ENCODE assay signal across 8 cellular contexts in genomic region chr6:87701676-87702588, GRCh38. TPM values are rescaled to one million over a fixed set of nuclear protein-coding genes. Genes with fewer than 3 reads are reported as not detected.
DNase-seq lines count a peak whose midpoint lies in the region; ATAC-seq, FAIRE-seq and TF ChIP-seq lines count a peak whose summit lies in the region.

Gene AKIRIN2, minus strand, starts transcription at chr6:87702233. Its CDS starts 549 bp downstream, at chr6:87701684.

- peak within 1 kb of the TSS; percentile 72 to 97 (median 94) for H3K4me3 ChIP-seq in HepG2 (replicated peaks in 1 of 3; ENCODE audit: insufficient read depth in 1 of 3, low read depth in 2 of 3, low read length in 3 of 3)

- POLR2A ChIA-PET in activated CD4-positive, alpha-beta memory T cell treated with anti-CD3 and anti-CD28 coated beads for 36 hours (lab: Charles Lee), result interaction anchor here (0.9 to 2.6 kb wide), 13 partner anchors 12 to 112 kb away, joined by 3 to 10 read pairs (median 5); partner anchors contain the start of genes ORC3 and RARS2
- POLR2A ChIA-PET in HepG2 (lab: Yijun Ruan, JAX), result interaction anchor here (0.6 to 2.4 kb wide), 17 partner anchors 10 to 1654 kb away, joined by 3 to 14 read pairs (median 6); partner anchors contain the start of genes ORC3 and RARS2

- H3K27me3 Mint-ChIP-seq in activated CD4-positive, alpha-beta memory T cell treated with anti-CD3 and anti-CD28 coated beads for 36 hours, result no peaks in the 10 kb centered on the region

- WGBS in HepG2 (ENCODE audit: low lambda C conversion rate), result under 1% methylated on average over 49 of the region's 88 CpGs

- no peaks in the 10 kb centered on the region; a peak in 2 of 5 replicates for H3K36me3 ChIP-seq in HepG2 (replicated peaks in 1 of 2; ENCODE audit: control insufficient read depth in 1 of 2, insufficient read depth in 2 of 2, low read length in 2 of 2)

- peak; percentile 68 for ATAC-seq in GM19438 (IDR thresholded peaks at IDR 0.05; ENCODE audit: low read depth, unreplicated experiment)
- peak; percentile 40 for ATAC-seq in HG03575 (IDR thresholded peaks at IDR 0.05; ENCODE audit: extremely low read depth, insufficient number of reproducible peaks, low FRiP score, unreplicated experiment)
- peak; percentile 85 for ATAC-seq in HepG2

- no peaks in the 10 kb centered on the region for H3K9me3 ChIP-seq in HepG2 (ENCODE audit: low read length)

- peak within 1 kb of the TSS; percentile 96 for H3K27ac ChIP-seq in HepG2 (ENCODE audit: extremely low read length, insufficient read depth, low read length)

- no peak for TF ChIP-seq CTCF in HepG2 (CRISPR knock-in tag; IDR thresholded peaks at IDR 0.05)

- intact Hi-C loops in activated CD4-positive, alpha-beta memory T cell treated with anti-CD3 and anti-CD28 coated beads for 36 hours (cut with micrococcal nuclease), result loop anchor here (1.0 to 5.0 kb wide), 11 partner anchors 40 to 1378 kb away; partner anchors contain the start of genes CFAP206, ORC3, PNRC1 and RNGTT
- intact Hi-C loops in HepG2 (cut with micrococcal nuclease; ENCODE audit: unreplicated experiment), result loop anchor here (1.0 kb wide), 2 partner anchors 31 to 97 kb away; no protein-coding TSS in a partner anchor

- H3K9ac ChIP-seq in HepG2 (ENCODE audit: insufficient read depth, low read depth, low read length), result peak within 1 kb of the TSS; percentile 98

- peak; percentile 100 for DNase-seq in CD1c-positive myeloid dendritic cell (ENCODE audit: extremely low spot score)
- DNase-seq in NCI-H82 treated with DMSO at 0.1 percent for 48 hours (lab: John Stamatoyannopoulos, UW; ENCODE audit: unreplicated experiment), result peak; percentile 96
- DNase-seq in activated CD4-positive, alpha-beta memory T cell treated with anti-CD3 and anti-CD28 coated beads for 36 hours, result peak; percentile 98
- peak; percentile 99 for DNase-seq in dermis microvascular lymphatic vessel endothelial cell (ENCODE audit: low read depth in 2 of 2)
- DNase-seq in HepG2 (ENCODE audit: low spot score), result peak; percentile 98
- DNase-seq in stimulated activated CD4-positive, alpha-beta T cell treated with anti-CD3 and anti-CD28 coated beads, Interleukin-4, amount 100 ng/mL, for 1 hour, result peak; percentile 95

- no peak for TF ChIP-seq RAD21 in HepG2 (CRISPR knock-in tag; IDR thresholded peaks at IDR 0.05)

- FAIRE-seq in HepG2 (lab: Jason Lieb, UNC), result peak; percentile 80

- CTCF ChIA-PET in activated CD4-positive, alpha-beta memory T cell treated with anti-CD3 and anti-CD28 coated beads for 36 hours (lab: Charles Lee), result no interaction called here
- CTCF ChIA-PET in HepG2 (lab: Yijun Ruan, JAX; ENCODE audit: low intra/inter-chr PET ratio, low total read pairs), result no interaction called here

- H3K79me2 ChIP-seq in HepG2 (ENCODE audit: insufficient read depth, low read length), result peaks cover 51% of the 10 kb centered on the region

- H3K4me3 Mint-ChIP-seq in activated CD4-positive, alpha-beta memory T cell treated with anti-CD3 and anti-CD28 coated beads for 36 hours, result peak within 1 kb of the TSS; percentile 86

- no peaks in the 10 kb centered on the region; a peak in 1 of 5 replicates for H3K27me3 ChIP-seq in HepG2 (ENCODE audit: control insufficient read depth in 1 of 2, insufficient read depth in 2 of 2, low read length in 2 of 2)

- TF ChIP-seq EP300 in HepG2 (IDR thresholded peaks at IDR 0.05; ENCODE audit: low read depth in 2 of 2, low read length in 2 of 2) (peak in 1 of 2 experiments; percentile 13; a peak in 1 of 4 replicates), HepG2 (CRISPR knock-in tag; IDR thresholded peaks at IDR 0.05; ENCODE audit: borderline replicate concordance) (no peak)

- peak within 1 kb of the TSS; percentile 91 for H3K27ac Mint-ChIP-seq in activated CD4-positive, alpha-beta memory T cell treated with anti-CD3 and anti-CD28 coated beads for 36 hours

- H3K36me3 Mint-ChIP-seq in activated CD4-positive, alpha-beta memory T cell treated with anti-CD3 and anti-CD28 coated beads for 36 hours, result peaks cover 22% of the 10 kb centered on the region

- peak within 1 kb of the TSS; percentile 73 for H2AFZ ChIP-seq in HepG2 (ENCODE audit: low read length)

- in situ Hi-C loops in HepG2 (cut with HindIII; ENCODE audit: extremely low pct_ligation_motif_present, low pct_unique_long_range_greater_than_20kb), result loop anchor here (5.0 kb wide), 1 partner anchor 95 kb away; no protein-coding TSS in a partner anchor

- peaks cover 43% of the 10 kb centered on the region for H3K4me1 Mint-ChIP-seq in activated CD4-positive, alpha-beta memory T cell treated with anti-CD3 and anti-CD28 coated beads for 36 hours (ENCODE audit: low read depth)

- BruUV-seq in HepG2 (replicated peaks; lab: Mats Ljungman, UMichigan), result no TSS peak

- H3K4me1 ChIP-seq in HepG2 (ENCODE audit: insufficient read depth, low read length), result peaks cover 42% of the 10 kb centered on the region

- peak within 1 kb of the TSS; percentile 71 for H3K4me2 ChIP-seq in HepG2 (ENCODE audit: low read depth, low read length)

- TF ChIP-seq POLR2A in HepG2 (IDR thresholded peaks at IDR 0.05; ENCODE audit: insufficient read depth in 1 of 2, low read depth in 2 of 2, low read length in 2 of 2), result peak; percentile 93 to 96

- H4K20me1 ChIP-seq in HepG2 (ENCODE audit: insufficient read depth, low read length), result peaks cover 35% of the 10 kb centered on the region

- no peaks in the 10 kb centered on the region for H3K9me3 Mint-ChIP-seq in activated CD4-positive, alpha-beta memory T cell treated with anti-CD3 and anti-CD28 coated beads for 36 hours

TF ChIP-seq in HepG2, 621 proteins besides CTCF, POLR2A, EP300 and RAD21 (continues in another document):
- no peak for TF ChIP-seq GTF2F1 (IDR thresholded peaks at IDR 0.05; ENCODE audit: low read length)
- peak; percentile 93 for TF ChIP-seq AGO2 (optimal IDR thresholded peaks at IDR 0.05; ENCODE audit: low read depth, low read length)

RNA-seq across cellular contexts. Expression of gene AKIRIN2, which starts in this region (rescaled TPM):
- total RNA-seq in activated CD4-positive, alpha-beta memory T cell treated with anti-CD3 and anti-CD28 coated beads for 36 hours, result 10 to 100 TPM; 45.7 to 46.0 TPM
- total RNA-seq in dermis microvascular lymphatic vessel endothelial cell, result 13.6 and 16.3 TPM in 2 replicates
- total RNA-seq in HepG2 (2016; rRNA removed; fragmentation: Illumina TruSeq; extraction: Trizol), result 23.4 and 29.2 TPM in 2 replicates
- 6.7 and 8.7 TPM in 2 replicates for total RNA-seq in HepG2 (2016; cell fraction: cytosol; rRNA removed; fragmentation: Illumina TruSeq; extraction: Trizol; ENCODE audit: low read depth)
- total RNA-seq in HepG2 (2016; cell fraction: insoluble cytoplasmic fraction; rRNA removed; fragmentation: Illumina TruSeq; extraction: Trizol), result 21.0 and 29.6 TPM in 2 replicates
- total RNA-seq in HepG2 (2016; cell fraction: membrane; rRNA removed; fragmentation: Illumina TruSeq; extraction: Trizol), result 30.2 and 32.7 TPM in 2 replicates
- total RNA-seq in HepG2 (2016; cell fraction: nucleus; rRNA removed; fragmentation: Illumina TruSeq; extraction: Trizol), result 28.7 and 38.1 TPM in 2 replicates
- 15.6 and 16.0 TPM in 2 replicates for polyA plus RNA-seq in HepG2 (2011; rRNA removed)
- 8.3 and 10.7 TPM in 2 replicates for polyA plus RNA-seq in HepG2 (2011; cell fraction: cytosol; rRNA removed)
- polyA plus RNA-seq in HepG2 (2011; cell fraction: nucleus; rRNA removed), result 22.6 and 23.5 TPM in 2 replicates
- polyA plus RNA-seq in HepG2 (2012), result 40.3 and 44.8 TPM in 2 replicates
- 17.2 and 17.9 TPM in 2 replicates for polyA plus RNA-seq in HepG2 (2016; cell fraction: cytosol; fragmentation: Illumina TruSeq; extraction: Trizol; ENCODE audit: low read depth)
- polyA plus RNA-seq in HepG2 (2016; cell fraction: insoluble cytoplasmic fraction; fragmentation: Illumina TruSeq; extraction: Trizol; ENCODE audit: low read depth), result 59.2 and 61.5 TPM in 2 replicates
- polyA plus RNA-seq in HepG2 (2016; cell fraction: membrane; fragmentation: Illumina TruSeq; extraction: Trizol; ENCODE audit: low read depth), result 34.9 and 39.3 TPM in 2 replicates
- polyA plus RNA-seq in HepG2 (2016; cell fraction: nucleus; fragmentation: Illumina TruSeq; extraction: Trizol; ENCODE audit: insufficient read depth, low read depth), result 58.6 and 63.2 TPM in 2 replicates
- 7.8 and 15.7 TPM in 2 replicates for polyA minus RNA-seq in HepG2 (2011; rRNA and poly(A)+ RNA removed; ENCODE audit: low replicate concordance)
- 25.7 and 27.7 TPM in 2 replicates for polyA minus RNA-seq in HepG2 (2011; cell fraction: cytosol; rRNA and poly(A)+ RNA removed)
- polyA minus RNA-seq in HepG2 (2011; cell fraction: nucleus; rRNA and poly(A)+ RNA removed), result 40.0 and 50.9 TPM in 2 replicates

Comparison
In these comparisons a context has a peak if more than half of its experiments do, and no peak if none do; other contexts are left out.
1. Peak in every context shown above with its lines: DNase-seq, ATAC-seq, H3K4me3 ChIP-seq and H3K27ac ChIP-seq.